Comparison of ENCODE assay signal across 7 cellular contexts in the genomic region with DNA sequence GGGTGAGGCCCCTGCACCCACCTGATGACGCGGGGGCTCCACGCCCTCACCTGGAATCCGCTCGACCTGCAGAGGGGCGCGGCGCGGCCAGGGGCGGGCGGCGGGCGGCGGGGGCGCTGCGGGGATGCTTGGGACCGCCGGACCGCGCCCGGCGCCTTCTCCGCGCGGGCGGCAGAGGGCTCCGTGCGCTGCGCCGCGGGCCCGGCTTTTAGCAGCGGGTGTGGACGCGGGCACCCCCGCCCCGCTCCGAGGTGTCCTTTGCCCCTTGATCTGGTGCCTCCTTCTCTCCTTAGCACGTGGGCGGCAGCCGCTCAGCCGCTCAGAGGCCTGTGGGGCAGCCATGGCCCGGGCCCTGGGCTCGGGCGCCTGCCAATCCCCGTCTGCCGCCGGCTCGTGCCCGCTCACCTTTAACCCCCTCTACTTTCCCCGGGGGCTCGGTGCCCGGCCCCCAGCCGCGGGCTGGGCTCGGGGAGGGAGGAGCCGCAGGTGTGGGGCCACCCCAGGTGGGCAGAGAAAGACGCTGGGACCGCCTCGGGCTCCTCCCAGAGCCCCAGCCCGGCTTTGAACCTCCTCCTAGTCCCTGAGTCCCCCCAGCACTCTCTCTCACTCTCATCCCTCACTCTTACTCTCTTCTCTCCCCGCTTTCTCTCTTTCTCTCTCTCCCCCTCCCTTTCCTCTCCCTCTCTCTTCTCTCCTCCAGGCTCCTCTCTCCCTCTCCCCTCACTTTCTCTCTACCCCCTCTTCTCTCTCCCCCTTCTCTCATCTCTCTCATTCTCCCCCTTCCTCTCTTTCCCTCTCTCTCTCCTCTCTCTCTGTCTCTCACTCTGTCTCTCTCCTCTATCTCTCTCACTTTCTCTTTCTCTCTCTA. TPM values are rescaled to one million over a fixed set of nuclear protein-coding genes. Genes with fewer than 3 reads are reported as not detected.
A peak's percentile ranks its signal among the peaks of the same experiment; 100 is the strongest.
DNase-seq lines count a peak whose midpoint lies in the region; ATAC-seq, FAIRE-seq and TF ChIP-seq lines count a peak whose summit lies in the region.

No MANE protein-coding gene starts in this region.

- H3K4me1 ChIP-seq in HAP-1 (peaks cover 4% of the 10 kb centered on the region), Panc1 (ENCODE audit: control insufficient read depth, insufficient read depth, low read length) (peaks cover 7% of the 10 kb centered on the region; the same call in 1 of the 2 replicates), lung (ENCODE audit: control insufficient read depth in 2 of 2, insufficient read depth in 2 of 2, low read length in 2 of 2) (peaks cover 0 to 5% of the 10 kb centered on the region in 2 donors), upper lobe of left lung (peaks cover 6 to 9% (median 7%) of the 10 kb centered on the region in 4 donors)

- FAIRE-seq in bronchial epithelial cell (lab: Jason Lieb, UNC) = no peak

- no TSS peak for BruUV-seq in Panc1 (replicated peaks; lab: Mats Ljungman, UMichigan)

- TF ChIP-seq EP300 in upper lobe of left lung (IDR thresholded peaks at IDR 0.05) = no peak

- POLR2A ChIA-PET in Panc1 (lab: Charles Lee) = no interaction called here

- intact Hi-C loops in Panc1 (cut with micrococcal nuclease; ENCODE audit: unreplicated experiment) = no loop called here

- CTCF ChIA-PET in Panc1 (lab: Charles Lee) = no interaction called here

- H3K4me3 ChIP-seq in HAP-1 (peak overlapping the region; percentile 36), Panc1 (ENCODE audit: low read depth in 2 of 2, low read length in 2 of 2) (peak overlapping the region; percentile 48 to 69), bronchial epithelial cell (ENCODE audit: low read depth, low read length) (peak overlapping the region; percentile 33), lung (peak overlapping the region; percentile 10), upper lobe of left lung (peak overlapping the region in 3 of 4 donors; percentile 26 to 48 (median 44))

- TF ChIP-seq CTCF in Panc1 (IDR thresholded peaks at IDR 0.05) = no peak; the same call in 1 of the 2 replicates
- peak; percentile 14 for TF ChIP-seq CTCF in bronchial epithelial cell (IDR thresholded peaks at IDR 0.05; ENCODE audit: insufficient read depth, low read length, severe bottlenecking)
- TF ChIP-seq CTCF in lung (IDR thresholded peaks at IDR 0.05; ENCODE audit: control extremely low read depth, extremely low read depth) = no peak
- TF ChIP-seq CTCF in upper lobe of left lung (IDR thresholded peaks at IDR 0.05) = peak in 1 of 6 experiments; percentile 51

- H3K36me3 ChIP-seq in HAP-1 (replicated peaks) = no peaks in the 10 kb centered on the region
- H3K36me3 ChIP-seq in Panc1 (ENCODE audit: control insufficient read depth, insufficient read depth, low read length) = no peaks in the 10 kb centered on the region
- H3K36me3 ChIP-seq in bronchial epithelial cell (ENCODE audit: control insufficient read depth, insufficient read depth, low read length) = no peaks in the 10 kb centered on the region
- H3K36me3 ChIP-seq in lung (ENCODE audit: control insufficient read depth in 2 of 2, insufficient read depth in 2 of 2, low read length in 2 of 2) = no peaks in the 10 kb centered on the region
- no peaks in the 10 kb centered on the region for H3K36me3 ChIP-seq in upper lobe of left lung

- DNase-seq in HAP-1 (ENCODE audit: low spot score in 2 of 2) = peak in 1 of 2 experiments; percentile 47
- DNase-seq in Panc1 (ENCODE audit: low read depth, low spot score) = no peak
- DNase-seq in bronchial epithelial cell (ENCODE audit: low read depth) = no peak
- no peak for DNase-seq in lung (ENCODE audit: low spot score)
- DNase-seq in upper lobe of left lung = peak in 1 of 2 donors; percentile 87
- no peak for DNase-seq in RKO (ENCODE audit: low spot score)

- WGBS in lung, 2 donors = 1 to 2% methylated on average over 58 to 62 of the region's 62 CpGs
- 2 to 3% methylated on average over 22 to 24 of the region's 62 CpGs for WGBS in upper lobe of left lung, 2 donors

- no peak for TF ChIP-seq POLR2A in upper lobe of left lung (IDR thresholded peaks at IDR 0.05)

- ATAC-seq in Panc1 (peak; percentile 82), lung (ENCODE audit: insufficient read depth, low FRiP score) (no peak), upper lobe of left lung (ENCODE audit: low FRiP score in 2 of 2) (peak; percentile 3 to 44), HG03159 (IDR thresholded peaks at IDR 0.05; ENCODE audit: unreplicated experiment) (no peak)

- peak overlapping the region; percentile 51; the same call in 1 of the 2 replicates for H3K27ac ChIP-seq in Panc1 (ENCODE audit: low read length)
- no peak overlapping the region for H3K27ac ChIP-seq in lung (ENCODE audit: low read depth in 1 of 2, low read length in 1 of 2)
- no peak overlapping the region for H3K27ac ChIP-seq in upper lobe of left lung

- no peaks in the 10 kb centered on the region for H3K9me3 ChIP-seq in HAP-1
- no peaks in the 10 kb centered on the region for H3K9me3 ChIP-seq in Panc1 (ENCODE audit: control insufficient read depth, insufficient read depth, low read depth, low read length)
- H3K9me3 ChIP-seq in lung (ENCODE audit: control insufficient read depth in 2 of 2, insufficient read depth in 1 of 2, low read length in 1 of 2) = peaks cover 0 to 2% of the 10 kb centered on the region in 2 donors
- H3K9me3 ChIP-seq in upper lobe of left lung = no peaks in the 10 kb centered on the region

- in situ Hi-C loops in HAP-1 (cut with MboI; ENCODE audit: low sequenced_read_pairs) (no loop called here), Panc1 (cut with HindIII; ENCODE audit: low pct_unique_long_range_greater_than_20kb, low sequenced_read_pairs) (no loop called here)

- peaks cover 5% of the 10 kb centered on the region for H3K27me3 ChIP-seq in HAP-1 (ENCODE audit: low read depth)
- peaks cover 3% of the 10 kb centered on the region; the same call in 1 of the 2 replicates for H3K27me3 ChIP-seq in Panc1 (ENCODE audit: control insufficient read depth, insufficient read depth, low read length)
- peaks cover 10% of the 10 kb centered on the region for H3K27me3 ChIP-seq in bronchial epithelial cell (ENCODE audit: control insufficient read depth, insufficient read depth, low read length)
- no peaks in the 10 kb centered on the region for H3K27me3 ChIP-seq in lung (ENCODE audit: control insufficient read depth, insufficient read depth)
- H3K27me3 ChIP-seq in upper lobe of left lung = peaks cover 0 to 13% (median 6%) of the 10 kb centered on the region in 4 donors

RNA-seq across cellular contexts. Expression of a gene that starts 19.7 kb away (rescaled TPM):
- total RNA-seq in Panc1 (2021; ENCODE audit: unreplicated experiment) (4.4 TPM), bronchial epithelial cell (1.0 and 2.4 TPM in 2 replicates), lung (1 to 10 TPM; 1.3 to 5.5 TPM), upper lobe of left lung (1 to 10 TPM; 1.0 to 4.3 (median 1.5) TPM)
- polyA plus RNA-seq in Panc1 (2012; ENCODE audit: insufficient read length) = 6.8 TPM
- 1 to 10 TPM in 1 of 2 donors, under 1 TPM in 1; 0.66 to 1.3 TPM for polyA plus RNA-seq in lung

RNA-seq across cellular contexts. Expression of a gene that starts 23.6 kb away (rescaled TPM):
- 7.2 TPM for total RNA-seq in Panc1 (2021; ENCODE audit: unreplicated experiment)
- 4.9 TPM for polyA plus RNA-seq in Panc1 (2012; ENCODE audit: insufficient read length)
- under 0.01 TPM in 1 of 2 replicates, not detected in the other for total RNA-seq in bronchial epithelial cell
- total RNA-seq in lung = 10 to 100 TPM in 1 of 2 donors, 1 to 10 TPM in 1; 1.3 to 16.1 TPM
- polyA plus RNA-seq in lung = 10 to 100 TPM in 1 of 2 donors, 1 to 10 TPM in 1; 3.4 to 10.0 TPM
- 10 to 100 TPM in 5 of 6 donors, 1 to 10 TPM in 1; 8.1 to 39.8 (median 14.4) TPM for total RNA-seq in upper lobe of left lung

RNA-seq across cellular contexts. Expression of a gene that starts 35.3 kb away (rescaled TPM):
- total RNA-seq in Panc1 (2021; ENCODE audit: unreplicated experiment) (11.1 TPM), bronchial epithelial cell (0.79 and 1.2 TPM in 2 replicates), lung (10 to 100 TPM in 1 of 2 donors, 1 to 10 TPM in 1; 5.3 to 14.4 TPM), upper lobe of left lung (10 to 100 TPM in 4 of 6 donors, 1 to 10 TPM in 2; 6.9 to 13.1 (median 10.3) TPM)
- polyA plus RNA-seq in Panc1 (2012; ENCODE audit: insufficient read length) = 6.5 TPM
- 10 to 100 TPM in 1 of 2 donors, 1 to 10 TPM in 1; 8.1 to 10.0 TPM for polyA plus RNA-seq in lung

RNA-seq across cellular contexts. Expression of a gene that starts 35.4 kb away (rescaled TPM):
- total RNA-seq in Panc1 (2021; ENCODE audit: unreplicated experiment) = 124 TPM
- 228 TPM for polyA plus RNA-seq in Panc1 (2012; ENCODE audit: insufficient read length)
- total RNA-seq in bronchial epithelial cell = 97.9 and 104 TPM in 2 replicates
- total RNA-seq in lung = 10 to 100 TPM; 33.5 to 76.7 TPM
- polyA plus RNA-seq in lung = 100 to 1,000 TPM in 1 of 2 donors, 10 to 100 TPM in 1; 71.7 to 118 TPM
- 10 to 100 TPM; 19.9 to 52.3 (median 48.8) TPM for total RNA-seq in upper lobe of left lung

Comparison
In these comparisons a context has a peak if more than half of its experiments do, and no peak if none do; other contexts are left out.
1. ATAC-seq: peak in Panc1 (single experiment) and upper lobe of left lung (2 of 2); none in lung (single experiment) and HG03159 (single experiment).
2. Peak in every context shown above with its lines, with median percentiles within 50 percentile points of each other: H3K4me3 ChIP-seq.